Comparison of ENCODE assay signal across 22 cellular contexts in the genomic region with DNA sequence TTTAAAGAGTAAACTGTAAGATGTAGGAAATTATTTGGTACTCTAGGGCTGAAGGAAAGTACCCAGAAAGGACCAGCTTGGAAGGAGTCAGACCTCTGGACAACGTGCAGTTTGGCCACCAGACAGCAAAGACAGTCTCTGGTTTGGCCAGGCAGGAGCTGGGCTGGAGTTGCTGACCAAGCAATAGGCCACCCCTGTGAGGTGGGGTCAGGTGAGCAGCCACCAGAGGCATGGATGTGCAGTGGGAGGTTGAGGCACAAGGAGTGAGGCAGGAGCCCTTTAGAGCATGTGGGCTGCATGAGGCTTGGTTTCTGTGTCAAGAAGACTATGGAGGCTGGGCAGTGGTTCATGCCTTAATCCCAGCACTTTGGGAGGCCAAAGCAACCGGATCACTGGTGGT. TPM values are rescaled to one million over a fixed set of nuclear protein-coding genes. Genes with fewer than 3 reads are reported as not detected.
DNase-seq lines count a peak whose midpoint lies in the region; ATAC-seq and FAIRE-seq lines count a peak whose summit lies in the region.
"Had no signal": no experiment of that assay in that cellular context is flagged by ENCODE, and none has a peak within 500 bp of the region (broad histone marks: within the 10 kb centered on the region; RNA-seq: fewer than 3 reads in every experiment).

No MANE protein-coding gene starts in this region.

- WGBS in neuronal stem cell (ENCODE audit: extremely low coverage in 2 of 2, insufficient read length in 2 of 2, insufficient replicate concordance in 1 of 2), 2 donors = no CpG with 5 or more reads among the region's 2 CpGs

- H3K27me3 Mint-ChIP-seq in central memory CD8-positive, alpha-beta T cell = no peaks in the 10 kb centered on the region
- H3K27me3 Mint-ChIP-seq: CD4-positive, alpha-beta T cell; IgD-negative memory B cell had no signal

- H2AK5ac ChIP-seq in neuronal stem cell (ENCODE audit: low read depth, low read length) = no peak overlapping the region

- H3K9me3 Mint-ChIP-seq in central memory CD8-positive, alpha-beta T cell = no peaks in the 10 kb centered on the region
- H3K9me3 Mint-ChIP-seq in stimulated activated effector memory CD8-positive, alpha-beta T cell treated with anti-CD3 and anti-CD28 coated beads, Interleukin-12 subunit alpha, Interleukin-12 subunit beta, amount 100 ng/mL, for 72 hours = no peaks in the 10 kb centered on the region
- H3K9me3 Mint-ChIP-seq: CD4-positive, alpha-beta T cell; H9 had no signal

- H3K9ac ChIP-seq in neuronal stem cell (ENCODE audit: low read depth, low read length, poor library complexity) = no peak overlapping the region

- H3K14ac ChIP-seq in neuronal stem cell (ENCODE audit: low read length) = no peak overlapping the region

- H3K4me3 Mint-ChIP-seq in central memory CD8-positive, alpha-beta T cell = no peak overlapping the region
- H3K4me3 Mint-ChIP-seq in stimulated activated effector memory CD8-positive, alpha-beta T cell treated with anti-CD3 and anti-CD28 coated beads, Interleukin-12 subunit alpha, Interleukin-12 subunit beta, amount 100 ng/mL, for 72 hours = no peak overlapping the region
- H3K4me3 Mint-ChIP-seq: CD4-positive, alpha-beta T cell; H9; IgD-negative memory B cell had no signal

- DNase-seq in central memory CD8-positive, alpha-beta T cell (ENCODE audit: low spot score in 2 of 2) = no peak
- DNase-seq in neuronal stem cell (ENCODE audit: low spot score) = no peak
- no peak for DNase-seq in stimulated activated effector memory CD8-positive, alpha-beta T cell treated with anti-CD3 and anti-CD28 coated beads, Interleukin-12 subunit alpha, Interleukin-12 subunit beta, amount 100 ng/mL, for 72 hours (ENCODE audit: low spot score in 2 of 2)
- no peak for DNase-seq in NCI-H748 treated with DMSO at 0.1 percent for 48 hours (lab: John Stamatoyannopoulos, UW)
- no peak for DNase-seq in frontal cortex (ENCODE audit: low spot score in 2 of 2)
- DNase-seq: ACHN; BE2C; C1 segment of cervical spinal cord; Caco-2; CD4-positive, alpha-beta T cell; DMS79; GDM1; GOT3; H9; KBM-7 had no signal

- H3K4ac ChIP-seq in neuronal stem cell (ENCODE audit: low read length) = no peak overlapping the region

- no peak overlapping the region for H2BK12ac ChIP-seq in neuronal stem cell (ENCODE audit: low read length)

- H3K4me2 ChIP-seq in neuronal stem cell (ENCODE audit: insufficient read depth, low read length, poor library complexity, severe bottlenecking) = no peak overlapping the region

- H3K27ac ChIP-seq in neuronal stem cell (replicated peaks; ENCODE audit: low read length) = no peak overlapping the region

- no peak for FAIRE-seq in frontal cortex (lab: Jason Lieb, UNC)
- FAIRE-seq: A204.1, D721Med, GM19239, HepG2 had no signal

- H4K8ac ChIP-seq in neuronal stem cell (ENCODE audit: low read depth, low read length) = no peak overlapping the region

- no peak overlapping the region for H2AFZ ChIP-seq in neuronal stem cell (ENCODE audit: low read length)

- no peak overlapping the region for H4K91ac ChIP-seq in neuronal stem cell (ENCODE audit: low read depth, low read length, poor library complexity)

- H3K27ac Mint-ChIP-seq in central memory CD8-positive, alpha-beta T cell (ENCODE audit: low read depth) = peak overlapping the region; percentile 29
- peak overlapping the region; percentile 17 for H3K27ac Mint-ChIP-seq in stimulated activated effector memory CD8-positive, alpha-beta T cell treated with anti-CD3 and anti-CD28 coated beads, Interleukin-12 subunit alpha, Interleukin-12 subunit beta, amount 100 ng/mL, for 72 hours
- H3K27ac Mint-ChIP-seq: CD4-positive, alpha-beta T cell had no signal

- H2BK15ac ChIP-seq in neuronal stem cell (ENCODE audit: low read length) = no peak overlapping the region

- no peak overlapping the region for H3K23ac ChIP-seq in neuronal stem cell (ENCODE audit: low read depth, low read length, poor library complexity)

- peaks cover 13% of the 10 kb centered on the region for H3K36me3 Mint-ChIP-seq in central memory CD8-positive, alpha-beta T cell (ENCODE audit: insufficient read depth)
- H3K36me3 Mint-ChIP-seq in stimulated activated effector memory CD8-positive, alpha-beta T cell treated with anti-CD3 and anti-CD28 coated beads, Interleukin-12 subunit alpha, Interleukin-12 subunit beta, amount 100 ng/mL, for 72 hours = peaks cover 13% of the 10 kb centered on the region

- H2BK120ac ChIP-seq in neuronal stem cell (ENCODE audit: low read depth, low read length) = no peak overlapping the region

- H3K4me3 ChIP-seq in neuronal stem cell (ENCODE audit: low read length in 2 of 2) = no peak overlapping the region

- no peak overlapping the region for H2BK5ac ChIP-seq in neuronal stem cell (ENCODE audit: low read length)

- no peaks in the 10 kb centered on the region for H3K9me3 ChIP-seq in neuronal stem cell (replicated peaks in 1 of 2; ENCODE audit: control insufficient read depth in 2 of 2, insufficient read depth in 1 of 2, low read depth in 1 of 2, low read length in 2 of 2)
- H3K9me3 ChIP-seq: BE2C, Caco-2 had no signal

- peak overlapping the region; percentile 76 for H3K18ac ChIP-seq in neuronal stem cell (ENCODE audit: low read length)

- no peaks in the 10 kb centered on the region for H3K4me1 ChIP-seq in neuronal stem cell (ENCODE audit: control insufficient read depth in 2 of 2, insufficient read depth in 1 of 2, low read depth in 1 of 2, low read length in 2 of 2)
- H3K4me1 ChIP-seq: BE2C, Caco-2 had no signal

- no peaks in the 10 kb centered on the region for H3K27me3 ChIP-seq in neuronal stem cell (ENCODE audit: control insufficient read depth in 3 of 3, insufficient read depth in 3 of 3, low read depth in 1 of 3, low read length in 3 of 3)
- H3K27me3 ChIP-seq: BE2C had no signal

- H3K79me1 ChIP-seq in neuronal stem cell (ENCODE audit: low read depth, low read length) = peaks cover 2% of the 10 kb centered on the region

- H3K4me1 Mint-ChIP-seq in central memory CD8-positive, alpha-beta T cell = no peaks in the 10 kb centered on the region
- H3K4me1 Mint-ChIP-seq in stimulated activated effector memory CD8-positive, alpha-beta T cell treated with anti-CD3 and anti-CD28 coated beads, Interleukin-12 subunit alpha, Interleukin-12 subunit beta, amount 100 ng/mL, for 72 hours = no peaks in the 10 kb centered on the region
- H3K4me1 Mint-ChIP-seq: IgD-negative memory B cell had no signal

- peaks cover 4 to 14% of the 10 kb centered on the region in 2 donors for H3K36me3 ChIP-seq in neuronal stem cell (replicated peaks in 1 of 2; ENCODE audit: control insufficient read depth in 2 of 2, insufficient read depth in 2 of 2, low read length in 2 of 2)
- H3K36me3 ChIP-seq: BE2C had no signal

- no peak for ATAC-seq in central memory CD8-positive, alpha-beta T cell (replicated peaks; ENCODE audit: extremely low read depth, poor library complexity, severe bottlenecking)
- ATAC-seq in stimulated activated effector memory CD8-positive, alpha-beta T cell treated with anti-CD3 and anti-CD28 coated beads, Interleukin-12 subunit alpha, Interleukin-12 subunit beta, amount 100 ng/mL, for 72 hours = no peak
- ATAC-seq in GM21423 (IDR thresholded peaks at IDR 0.05; ENCODE audit: unreplicated experiment) = no peak
- ATAC-seq in HG03520 (IDR thresholded peaks at IDR 0.05; ENCODE audit: unreplicated experiment) = no peak
- ATAC-seq: HepG2 had no signal

RNA-seq across cellular contexts. Expression of a gene that starts 17.7 kb away (rescaled TPM):
- 198 TPM for polyA plus RNA-seq in neuronal stem cell (2013, experiment 1 of 2)
- 203 TPM for polyA plus RNA-seq in neuronal stem cell (2013, experiment 2 of 2)
- total RNA-seq in frontal cortex = 83.2 TPM

RNA-seq across cellular contexts. Expression of a gene that starts 47.8 kb away (rescaled TPM):
- 3.9 TPM for polyA plus RNA-seq in neuronal stem cell (2013, experiment 1 of 2)
- 4.0 TPM for polyA plus RNA-seq in neuronal stem cell (2013, experiment 2 of 2)
- 7.3 TPM for total RNA-seq in frontal cortex
